Comparison of ENCODE assay signal across 8 cellular contexts in the genomic region with DNA sequence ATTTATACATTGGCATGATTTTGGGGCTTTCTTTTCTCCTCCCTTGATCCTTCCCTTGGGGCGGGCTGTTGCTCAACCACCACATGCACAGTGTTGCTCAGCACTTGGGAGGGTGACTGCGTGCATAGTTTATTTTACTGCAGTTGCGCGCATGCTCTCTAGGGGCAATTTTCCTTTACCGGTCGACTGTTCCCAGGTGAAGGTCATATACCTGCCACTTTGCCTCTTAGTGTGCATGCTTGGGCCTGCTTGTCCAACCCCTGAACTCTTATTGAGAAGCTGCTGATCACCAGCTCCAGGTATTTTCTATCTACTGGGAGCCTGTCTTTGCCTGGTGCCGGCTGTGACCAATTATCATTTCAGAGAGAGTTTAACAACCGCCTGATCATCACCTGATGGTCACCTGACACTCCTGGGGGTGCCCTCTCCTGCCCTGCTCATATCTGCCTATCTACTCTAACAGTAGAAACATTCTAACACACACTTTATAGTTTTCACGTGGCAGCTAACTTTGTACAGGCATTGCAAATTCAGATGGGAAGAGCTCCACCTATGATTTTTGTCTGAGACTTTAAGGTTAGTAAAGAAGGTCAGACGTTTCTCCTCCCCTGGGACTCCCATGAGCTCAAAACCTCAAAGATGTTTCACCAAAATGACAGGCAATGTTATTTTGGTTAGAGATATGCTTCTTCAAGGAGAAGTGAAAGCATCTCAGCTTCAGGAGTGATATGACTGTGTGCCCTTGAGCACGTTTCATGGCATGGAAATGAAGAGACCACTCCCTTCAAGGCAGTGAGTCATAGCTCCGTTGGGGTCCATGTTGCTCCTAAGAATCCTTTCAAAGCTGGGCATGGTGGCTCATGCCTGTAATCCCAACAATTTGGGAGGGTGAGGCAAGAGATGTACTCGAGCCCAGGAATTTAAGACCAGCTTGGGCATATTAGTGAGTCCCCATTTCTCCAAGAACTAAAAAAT.
DNase-seq lines count a peak whose midpoint lies in the region; ATAC-seq and TF ChIP-seq lines count a peak whose summit lies in the region.

No MANE protein-coding gene starts in this region.

- no peaks in the 10 kb centered on the region for H3K4me1 ChIP-seq in uterus
- no peaks in the 10 kb centered on the region for H3K4me1 ChIP-seq in breast epithelium

- no peaks in the 10 kb centered on the region for H3K36me3 Mint-ChIP-seq in natural killer cell treated with Interleukin-12 subunit alpha and Interleukin-12 subunit beta and Interleukin-15 and Interleukin-18, amount 100 ng/mL, for 72 hours

- no peaks in the 10 kb centered on the region for H3K36me3 ChIP-seq in uterus
- no peaks in the 10 kb centered on the region for H3K36me3 ChIP-seq in breast epithelium

- TF ChIP-seq CTCF in uterus (IDR thresholded peaks at IDR 0.05), result no peak
- TF ChIP-seq CTCF in breast epithelium (IDR thresholded peaks at IDR 0.05), result no peak

- intact Hi-C loops in uterus (cut with DNase I; ENCODE audit: low total_unique reads) (no loop called here), breast epithelium (cut with DNase I; ENCODE audit: low total_unique reads) (loop anchor here (10.0 kb wide), 1 partner anchor 1813 kb away; no protein-coding TSS in a partner anchor)

- H3K27ac Mint-ChIP-seq in natural killer cell treated with Interleukin-12 subunit alpha and Interleukin-12 subunit beta and Interleukin-15 and Interleukin-18, amount 100 ng/mL, for 72 hours, result no peak overlapping the region

- H3K27me3 ChIP-seq in uterus (no peaks in the 10 kb centered on the region), breast epithelium (no peaks in the 10 kb centered on the region)

- peak; percentile 86 for ATAC-seq in HG03095 (IDR thresholded peaks at IDR 0.05; ENCODE audit: unreplicated experiment)
- ATAC-seq in natural killer cell treated with Interleukin-12 subunit alpha and Interleukin-12 subunit beta and Interleukin-15 and Interleukin-18, amount 100 ng/mL, for 72 hours, result peak; percentile 50 to 86

- H3K9me3 ChIP-seq in uterus (no peaks in the 10 kb centered on the region), breast epithelium (no peaks in the 10 kb centered on the region)

- H3K4me3 Mint-ChIP-seq in natural killer cell treated with Interleukin-12 subunit alpha and Interleukin-12 subunit beta and Interleukin-15 and Interleukin-18, amount 100 ng/mL, for 72 hours, result peak overlapping the region; percentile 19

- peaks cover 10 to 25% of the 10 kb centered on the region in 2 donors for H3K4me1 Mint-ChIP-seq in natural killer cell treated with Interleukin-12 subunit alpha and Interleukin-12 subunit beta and Interleukin-15 and Interleukin-18, amount 100 ng/mL, for 72 hours (ENCODE audit: low read depth in 2 of 2)

- H3K27me3 Mint-ChIP-seq in natural killer cell treated with Interleukin-12 subunit alpha and Interleukin-12 subunit beta and Interleukin-15 and Interleukin-18, amount 100 ng/mL, for 72 hours, result peaks cover 0 to 4% of the 10 kb centered on the region in 2 donors

- H3K27ac ChIP-seq in uterus, result no peak overlapping the region
- no peak overlapping the region for H3K27ac ChIP-seq in breast epithelium

- H3K9me3 Mint-ChIP-seq in natural killer cell treated with Interleukin-12 subunit alpha and Interleukin-12 subunit beta and Interleukin-15 and Interleukin-18, amount 100 ng/mL, for 72 hours, result no peaks in the 10 kb centered on the region

- peak; percentile 43 for TF ChIP-seq POLR2A in GM19099 (IDR thresholded peaks at IDR 0.05; ENCODE audit: extremely low read depth, insufficient read length, low read depth)
- TF ChIP-seq POLR2A in uterus (IDR thresholded peaks at IDR 0.05), result no peak
- no peak for TF ChIP-seq POLR2A in breast epithelium (IDR thresholded peaks at IDR 0.05)

- H3K4me3 ChIP-seq in uterus, result no peak overlapping the region
- H3K4me3 ChIP-seq in breast epithelium, result no peak overlapping the region

- peak; percentile 81 for DNase-seq in Daoy (ENCODE audit: low read depth)
- DNase-seq in SKM-1 treated with dmso at 0.1 percent for 144 hours (lab: John Stamatoyannopoulos, UW; ENCODE audit: unreplicated experiment), result peak; percentile 75
- no peak for DNase-seq in natural killer cell treated with Interleukin-12 subunit alpha and Interleukin-12 subunit beta and Interleukin-15 and Interleukin-18, amount 100 ng/mL, for 72 hours (ENCODE audit: low spot score)
- no peak for DNase-seq in uterus
- DNase-seq in DMS53 (lab: John Stamatoyannopoulos, UW), result no peak
- DNase-seq in breast epithelium (ENCODE audit: low spot score in 2 of 2), result no peak

Comparison
In these comparisons a context has a peak if more than half of its experiments do, and no peak if none do; other contexts are left out.
1. DNase-seq: peak in Daoy (single experiment) and SKM-1 treated with dmso at 0.1 percent for 144 hours (single experiment); none in natural killer cell treated with Interleukin-12 subunit alpha and Interleukin-12 subunit beta and Interleukin-15 and Interleukin-18, amount 100 ng/mL, for 72 hours (single experiment), uterus (0 of 2), DMS53 (single experiment) and breast epithelium (0 of 2).